In the genomic region with DNA sequence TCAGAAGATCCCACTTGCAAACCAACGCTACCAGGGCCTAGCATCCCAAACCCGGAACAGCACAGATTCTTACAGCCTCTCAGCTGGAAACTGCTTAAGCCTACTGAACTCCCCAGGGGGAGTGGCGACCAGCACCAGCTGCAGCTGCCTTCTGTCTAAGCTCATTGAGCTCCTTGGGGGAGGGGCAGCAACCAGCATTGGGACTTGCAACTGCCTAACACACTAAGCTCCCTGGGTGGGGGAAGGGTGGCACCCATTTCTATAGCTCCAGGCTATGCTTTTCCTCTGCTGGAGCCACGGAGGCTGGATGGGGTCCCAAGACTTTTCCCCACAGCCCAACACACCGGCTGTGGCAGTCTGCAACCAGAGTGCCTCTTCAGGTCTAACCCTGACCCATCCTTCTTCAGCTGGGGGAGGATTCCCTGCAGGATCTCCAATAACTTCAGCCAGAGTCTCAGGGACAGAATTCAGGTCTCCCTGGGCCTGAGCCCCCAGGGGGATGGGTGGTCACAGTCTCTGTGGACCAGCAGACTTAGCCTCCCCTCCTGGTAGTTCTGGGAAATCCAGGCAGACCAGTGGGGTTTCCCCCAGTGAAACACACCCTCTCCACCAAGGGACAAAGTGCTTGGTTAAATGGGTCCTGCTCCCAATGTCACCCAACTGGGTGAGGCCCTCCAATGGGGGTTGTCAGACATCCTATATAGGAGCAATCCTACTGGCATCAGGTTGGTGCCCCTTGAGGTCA, we compare ENCODE assay signal across 1 cellular context.
TF ChIP-seq lines count a peak whose summit lies in the region.

No MANE protein-coding gene starts in this region.

TF ChIP-seq in HEK293T, 16 proteins besides CTCF, POLR2A, EP300 and RAD21 (continued from another document):
- TF ChIP-seq ZNF384 (IDR thresholded peaks at IDR 0.05): no peak
- TF ChIP-seq LEF1 (IDR thresholded peaks at IDR 0.05; ENCODE audit: borderline replicate concordance): no peak
- no peak for TF ChIP-seq FOXM1 (IDR thresholded peaks at IDR 0.05; ENCODE audit: borderline replicate concordance)
